In the genomic region with DNA sequence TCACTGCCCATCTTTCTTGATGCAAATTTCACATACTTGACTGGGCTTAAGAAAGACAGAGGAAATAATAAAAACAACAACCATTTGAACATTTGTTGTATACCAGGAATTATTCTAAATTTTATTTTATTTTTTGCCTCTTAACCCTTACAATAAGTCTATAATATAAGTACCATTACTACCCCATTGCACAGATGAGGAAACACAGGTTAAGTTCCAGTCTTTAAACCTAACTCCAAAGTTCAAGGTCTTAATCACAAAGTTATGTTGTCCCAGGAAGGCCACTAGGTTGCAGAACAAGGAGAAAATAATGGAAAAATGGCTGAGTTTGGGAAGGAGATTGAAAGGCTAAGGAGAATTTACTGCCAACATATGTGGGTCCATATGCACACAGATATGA, we compare ENCODE assay signal across 20 cellular contexts.
"Had no signal": no experiment of that assay in that cellular context is flagged by ENCODE, and none has a peak within 500 bp of the region (broad histone marks: within the 10 kb centered on the region; RNA-seq: fewer than 3 reads in every experiment).

No MANE protein-coding gene starts in this region.

- H3K27ac Mint-ChIP-seq: activated naive CD4-positive, alpha-beta T cell treated with anti-CD3 and anti-CD28 coated beads, Interleukin-2, amount 50 U/mL, for 72 hours; activated T-cell treated with anti-CD3 and anti-CD28 coated beads, Interleukin-2, amount 50 U/mL, for 24 hours; activated T-helper 17 cell treated with anti-CD3 and anti-CD28 coated beads, Interleukin-2, amount 50 U/mL, for 72 hours; effector memory CD8-positive, alpha-beta T cell; natural killer cell treated with Interleukin-12 subunit alpha and Interleukin-12 subunit beta and Interleukin-15 and Interleukin-18, amount 100 ng/mL, for 72 hours; stimulated activated effector memory CD8-positive, alpha-beta T cell treated with anti-CD3 and anti-CD28 coated beads, Interleukin-12 subunit alpha, Interleukin-12 subunit beta, amount 100 ng/mL, for 72 hours had no signal

- H3K4me3 ChIP-seq: colonic mucosa, dorsolateral prefrontal cortex, esophagus muscularis mucosa, pancreas, psoas muscle, right atrium auricular region, upper lobe of left lung had no signal

- H3K36me3 ChIP-seq: colonic mucosa, neutrophil, right atrium auricular region, upper lobe of left lung had no signal

- DNase-seq: activated CD8-positive, alpha-beta memory T cell treated with anti-CD3 and anti-CD28 coated beads, Interleukin-2, amount 50 U/mL, for 4 hours; activated T-cell treated with anti-CD3 and anti-CD28 coated beads, Interleukin-2, amount 50 U/mL, for 24 hours; colonic mucosa; dorsolateral prefrontal cortex; effector memory CD8-positive, alpha-beta T cell; glutamatergic neuron; hypothalamus; pancreas; psoas muscle; stimulated activated CD4-positive, alpha-beta T cell treated with anti-CD3 and anti-CD28 coated beads, Interleukin-12 subunit alpha, Interleukin-12 subunit beta, amount 100 ng/mL, for 4 hours; stimulated activated CD4-positive, alpha-beta T cell treated with anti-CD3 and anti-CD28 coated beads, Interleukin-1b, Interleukin-23, amount 100 ng/mL, for 48 hours; T-helper 9 cell; upper lobe of left lung had no signal

- H3K27me3 ChIP-seq: colonic mucosa, dorsolateral prefrontal cortex, esophagus muscularis mucosa, neutrophil, pancreas, right atrium auricular region, upper lobe of left lung had no signal

- H3K27ac ChIP-seq: colonic mucosa, dorsolateral prefrontal cortex, esophagus muscularis mucosa, neutrophil, pancreas, psoas muscle, right atrium auricular region, upper lobe of left lung had no signal

- ATAC-seq: activated naive CD4-positive, alpha-beta T cell treated with anti-CD3 and anti-CD28 coated beads, Interleukin-2, amount 50 U/mL, for 72 hours; activated T-helper 17 cell treated with anti-CD3 and anti-CD28 coated beads, Interleukin-2, amount 50 U/mL, for 72 hours; effector memory CD8-positive, alpha-beta T cell; natural killer cell treated with Interleukin-12 subunit alpha and Interleukin-12 subunit beta and Interleukin-15 and Interleukin-18, amount 100 ng/mL, for 72 hours; pancreas; psoas muscle; stimulated activated effector memory CD8-positive, alpha-beta T cell treated with anti-CD3 and anti-CD28 coated beads, Interleukin-12 subunit alpha, Interleukin-12 subunit beta, amount 100 ng/mL, for 72 hours had no signal

- H3K36me3 Mint-ChIP-seq: natural killer cell treated with Interleukin-12 subunit alpha and Interleukin-12 subunit beta and Interleukin-15 and Interleukin-18, amount 100 ng/mL, for 72 hours had no signal

- H3K27me3 Mint-ChIP-seq: activated T-cell treated with anti-CD3 and anti-CD28 coated beads, Interleukin-2, amount 50 U/mL, for 24 hours; activated T-helper 17 cell treated with anti-CD3 and anti-CD28 coated beads, Interleukin-2, amount 50 U/mL, for 72 hours; effector memory CD8-positive, alpha-beta T cell; natural killer cell treated with Interleukin-12 subunit alpha and Interleukin-12 subunit beta and Interleukin-15 and Interleukin-18, amount 100 ng/mL, for 72 hours had no signal

- H3K9me3 ChIP-seq: colonic mucosa, esophagus muscularis mucosa, neutrophil, pancreas, psoas muscle, right atrium auricular region, upper lobe of left lung had no signal

- H3K4me3 Mint-ChIP-seq: activated T-helper 17 cell treated with anti-CD3 and anti-CD28 coated beads, Interleukin-2, amount 50 U/mL, for 72 hours; effector memory CD8-positive, alpha-beta T cell; stimulated activated effector memory CD8-positive, alpha-beta T cell treated with anti-CD3 and anti-CD28 coated beads, Interleukin-12 subunit alpha, Interleukin-12 subunit beta, amount 100 ng/mL, for 72 hours had no signal

- H3K9me3 Mint-ChIP-seq: activated naive CD4-positive, alpha-beta T cell treated with anti-CD3 and anti-CD28 coated beads, Interleukin-2, amount 50 U/mL, for 72 hours; activated T-cell treated with anti-CD3 and anti-CD28 coated beads, Interleukin-2, amount 50 U/mL, for 24 hours; activated T-helper 17 cell treated with anti-CD3 and anti-CD28 coated beads, Interleukin-2, amount 50 U/mL, for 72 hours; effector memory CD8-positive, alpha-beta T cell; natural killer cell treated with Interleukin-12 subunit alpha and Interleukin-12 subunit beta and Interleukin-15 and Interleukin-18, amount 100 ng/mL, for 72 hours; stimulated activated effector memory CD8-positive, alpha-beta T cell treated with anti-CD3 and anti-CD28 coated beads, Interleukin-12 subunit alpha, Interleukin-12 subunit beta, amount 100 ng/mL, for 72 hours had no signal
